Comparison of ENCODE assay signal across 10 cellular contexts in the genomic region with DNA sequence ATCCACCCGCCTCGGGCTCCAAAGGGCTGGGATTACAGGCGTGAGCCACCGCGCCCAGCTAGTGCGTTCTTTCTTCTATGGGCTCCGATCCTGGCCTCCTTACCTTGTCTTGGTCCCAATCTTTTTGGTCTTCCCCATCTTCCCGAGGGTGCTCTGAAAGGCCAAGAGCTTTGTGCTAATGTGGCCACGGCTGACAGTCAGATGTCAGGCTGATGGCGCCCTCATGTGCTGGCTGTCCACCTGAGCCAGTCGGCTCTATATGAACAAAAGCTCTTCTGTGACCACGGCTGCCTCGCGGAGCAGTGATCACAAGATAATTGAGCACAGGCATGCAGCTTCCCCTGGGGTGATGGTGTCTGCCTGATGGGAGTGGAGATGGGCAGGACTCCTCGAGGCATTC. TPM values are rescaled to one million over a fixed set of nuclear protein-coding genes. Genes with fewer than 3 reads are reported as not detected.
DNase-seq lines count a peak whose midpoint lies in the region; ATAC-seq and TF ChIP-seq lines count a peak whose summit lies in the region.
"Had no signal": no experiment of that assay in that cellular context is flagged by ENCODE, and none has a peak within 500 bp of the region (broad histone marks: within the 10 kb centered on the region; RNA-seq: fewer than 3 reads in every experiment).

No MANE protein-coding gene starts in this region.

- DNase-seq in SHP77 (lab: John Stamatoyannopoulos, UW) (peak; percentile 29 to 32), SHP77 treated with DMSO at 0.1 percent for 48 hours (lab: John Stamatoyannopoulos, UW) (no peak), NCI-H2196 treated with DMSO at 0.1 percent for 48 hours (lab: John Stamatoyannopoulos, UW; ENCODE audit: unreplicated experiment) (peak; percentile 6), chondrocyte (ENCODE audit: low spot score) (no peak), sigmoid colon (peak; percentile 52), SKM-1 (lab: John Stamatoyannopoulos, UW; ENCODE audit: unreplicated experiment) (no peak)
- DNase-seq: amniotic stem cell had no signal

- 48 to 65% methylated on average over 15 of the region's 15 CpGs for WGBS in sigmoid colon, 2 donors

- no peaks in the 10 kb centered on the region for H3K9me3 ChIP-seq in sigmoid colon

- TF ChIP-seq CTCF in chondrocyte (IDR thresholded peaks at IDR 0.05) (peak; percentile 22), sigmoid colon (IDR thresholded peaks at IDR 0.05) (no peak)

- peaks cover 0 to 7% (median 1%) of the 10 kb centered on the region in 4 donors for H3K4me1 ChIP-seq in sigmoid colon

- no peak overlapping the region for H3K27ac ChIP-seq in sigmoid colon

- ATAC-seq in HG03432 (IDR thresholded peaks at IDR 0.05; ENCODE audit: unreplicated experiment) (no peak), HG03354 (IDR thresholded peaks at IDR 0.05; ENCODE audit: poor library complexity, severe bottlenecking, unreplicated experiment) (no peak)
- ATAC-seq: Right ventricle myocardium inferior had no signal

- intact Hi-C loops in sigmoid colon (cut with DNase I): no loop called here

- no peak for TF ChIP-seq EP300 in sigmoid colon (IDR thresholded peaks at IDR 0.05)

- H3K4me3 Mint-ChIP-seq in chondrocyte (ENCODE audit: unreplicated experiment): no peak overlapping the region

- no peak overlapping the region for H3K4me3 ChIP-seq in sigmoid colon

- TF ChIP-seq POLR2A in sigmoid colon (IDR thresholded peaks at IDR 0.05): no peak

- peaks cover 0 to 27% (median 6%) of the 10 kb centered on the region in 4 donors for H3K36me3 ChIP-seq in sigmoid colon

- peaks cover 10% of the 10 kb centered on the region for H3K36me3 Mint-ChIP-seq in chondrocyte (ENCODE audit: low read depth)

- H3K4me1 Mint-ChIP-seq in chondrocyte (ENCODE audit: low read depth): no peaks in the 10 kb centered on the region

- no peaks in the 10 kb centered on the region for H3K27me3 Mint-ChIP-seq in chondrocyte (ENCODE audit: low read depth)

- H3K27ac Mint-ChIP-seq in chondrocyte (ENCODE audit: unreplicated experiment): no peak overlapping the region

- H3K27me3 ChIP-seq in sigmoid colon: no peaks in the 10 kb centered on the region

- H3K9me3 Mint-ChIP-seq in chondrocyte (ENCODE audit: low read depth): no peaks in the 10 kb centered on the region

RNA-seq across cellular contexts. Expression of a gene that starts 11.0 kb away (rescaled TPM):
- total RNA-seq in chondrocyte (11.0 to 15.4 TPM (median 14.9 TPM) in 3 replicates), sigmoid colon (10 to 100 TPM; 12.5 to 16.8 (median 14.7) TPM)
- 100 to 1,000 TPM in 2 of 3 donors, 10 to 100 TPM in 1; 80.8 to 219 (median 174) TPM for polyA plus RNA-seq in sigmoid colon

RNA-seq across cellular contexts. Expression of a gene that starts 25.4 kb away (rescaled TPM):
- total RNA-seq in chondrocyte (34.3 to 40.2 TPM (median 37.4 TPM) in 3 replicates), sigmoid colon (10 to 100 TPM in 2 of 4 donors, 1 to 10 TPM in 2; 6.8 to 18.6 (median 13.0) TPM)
- 1 to 10 TPM in 1 of 3 donors, under 1 TPM in 2; 0.60 to 2.8 (median 0.92) TPM for polyA plus RNA-seq in sigmoid colon

Comparison
In these comparisons a context has a peak if more than half of its experiments do, and no peak if none do; other contexts are left out.
1. DNase-seq: peak in SHP77 (2 of 2), NCI-H2196 treated with DMSO at 0.1 percent for 48 hours (single experiment) and sigmoid colon (single experiment); none in SHP77 treated with DMSO at 0.1 percent for 48 hours (single experiment), chondrocyte (single experiment) and SKM-1 (single experiment).